ENCODE assay signal across 22 cellular contexts in the genomic region with DNA sequence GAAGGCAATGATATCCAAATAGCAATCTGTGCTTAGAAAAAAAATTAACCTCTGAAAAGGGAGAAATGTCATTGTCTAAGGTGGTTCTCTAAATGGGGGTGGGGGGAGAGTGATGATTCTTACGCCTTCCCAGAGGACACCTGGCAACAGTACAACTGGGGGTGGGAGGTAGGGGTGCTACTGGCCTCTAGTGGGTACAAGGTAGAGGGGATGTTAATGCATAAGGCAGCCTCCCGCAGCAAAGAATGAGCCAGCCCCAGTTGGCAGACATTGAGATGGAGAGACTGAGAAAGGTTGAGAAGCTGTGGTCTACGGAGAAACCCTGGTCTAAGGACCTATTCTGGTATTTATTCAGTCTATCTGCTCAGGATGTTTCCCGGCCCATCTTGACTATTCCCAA.
"Had no signal": no experiment of that assay in that cellular context is flagged by ENCODE, and none has a peak within 500 bp of the region (broad histone marks: within the 10 kb centered on the region; RNA-seq: fewer than 3 reads in every experiment).

No MANE protein-coding gene starts in this region.

- H3K36me3 Mint-ChIP-seq: activated naive CD8-positive, alpha-beta T cell treated with anti-CD3 and anti-CD28 coated beads, Interleukin-2, amount 10 ng/mL, durations not matched to agents 7 days and 5 days; natural killer cell had no signal

- H3K4me1 ChIP-seq: lower lobe of right lung had no signal

- ATAC-seq: left lung, lower lobe of right lung, natural killer cell, right cardiac atrium had no signal

- H3K27me3 Mint-ChIP-seq: activated naive CD8-positive, alpha-beta T cell treated with anti-CD3 and anti-CD28 coated beads, Interleukin-2, amount 10 ng/mL, durations not matched to agents 7 days and 5 days had no signal

- H3K27me3 ChIP-seq: brain microvascular endothelial cell, left lung, tibial nerve had no signal

- DNase-seq: activated CD4-positive, alpha-beta memory T cell treated with anti-CD3 and anti-CD28 coated beads, Interleukin-2, amount 10 ng/mL, durations not matched to agents 7 days and 5 days; activated CD4-positive, alpha-beta T cell treated with anti-CD3 and anti-CD28 coated beads for 1 hour; activated CD4-positive, alpha-beta T cell treated with anti-CD3 and anti-CD28 coated beads, Interleukin-2, amount 10 ng/mL, durations not matched to agents 7 days and 5 days; activated effector memory CD4-positive, alpha-beta T cell treated with Interleukin-2 at 50 U/mL for 16 hours; activated naive CD4-positive, alpha-beta T cell treated with anti-CD3 and anti-CD28 coated beads for 36 hours; activated naive CD8-positive, alpha-beta T cell treated with anti-CD3 and anti-CD28 coated beads, Interleukin-2, amount 10 ng/mL, durations not matched to agents 7 days and 5 days; amniotic stem cell; brain microvascular endothelial cell; dorsolateral prefrontal cortex; effector memory CD4-positive, alpha-beta T cell; head of caudate nucleus; hypothalamus; left lung; lower lobe of right lung; mesenchymal stem cell; natural killer cell; posterior cingulate gyrus; right cardiac atrium; stimulated activated naive CD4-positive, alpha-beta T cell treated with Interleukin-2 at 50 U/mL for 16 hours; T-helper 9 cell had no signal

- H3K9me3 Mint-ChIP-seq: activated CD4-positive, alpha-beta memory T cell treated with anti-CD3 and anti-CD28 coated beads, Interleukin-2, amount 10 ng/mL, durations not matched to agents 7 days and 5 days; activated CD4-positive, alpha-beta T cell treated with anti-CD3 and anti-CD28 coated beads, Interleukin-2, amount 10 ng/mL, durations not matched to agents 7 days and 5 days; activated naive CD4-positive, alpha-beta T cell treated with anti-CD3 and anti-CD28 coated beads for 36 hours; activated naive CD8-positive, alpha-beta T cell treated with anti-CD3 and anti-CD28 coated beads, Interleukin-2, amount 10 ng/mL, durations not matched to agents 7 days and 5 days; natural killer cell had no signal

- H3K9me3 ChIP-seq: left lung, lower lobe of right lung, tibial nerve had no signal

- H3K27ac ChIP-seq: brain microvascular endothelial cell, coronary artery, dorsolateral prefrontal cortex, left lung, lower lobe of right lung, tibial nerve had no signal

- H3K27ac Mint-ChIP-seq: activated CD4-positive, alpha-beta memory T cell treated with anti-CD3 and anti-CD28 coated beads, Interleukin-2, amount 10 ng/mL, durations not matched to agents 7 days and 5 days; activated CD4-positive, alpha-beta T cell treated with anti-CD3 and anti-CD28 coated beads, Interleukin-2, amount 10 ng/mL, durations not matched to agents 7 days and 5 days; activated naive CD4-positive, alpha-beta T cell treated with anti-CD3 and anti-CD28 coated beads for 36 hours; activated naive CD8-positive, alpha-beta T cell treated with anti-CD3 and anti-CD28 coated beads, Interleukin-2, amount 10 ng/mL, durations not matched to agents 7 days and 5 days; natural killer cell had no signal

- H3K36me3 ChIP-seq: brain microvascular endothelial cell, left lung, lower lobe of right lung, tibial nerve had no signal

- H3K4me3 ChIP-seq: coronary artery, dorsolateral prefrontal cortex, left lung, lower lobe of right lung, tibial nerve had no signal

- H3K4me3 Mint-ChIP-seq: activated CD4-positive, alpha-beta memory T cell treated with anti-CD3 and anti-CD28 coated beads, Interleukin-2, amount 10 ng/mL, durations not matched to agents 7 days and 5 days; activated CD4-positive, alpha-beta T cell treated with anti-CD3 and anti-CD28 coated beads, Interleukin-2, amount 10 ng/mL, durations not matched to agents 7 days and 5 days; activated naive CD4-positive, alpha-beta T cell treated with anti-CD3 and anti-CD28 coated beads for 36 hours; activated naive CD8-positive, alpha-beta T cell treated with anti-CD3 and anti-CD28 coated beads, Interleukin-2, amount 10 ng/mL, durations not matched to agents 7 days and 5 days; natural killer cell had no signal
